ENCODE assay signal across 8 cellular contexts in genomic region chr19:40190891-40191835, GRCh38. TPM values are rescaled to one million over a fixed set of nuclear protein-coding genes. Genes with fewer than 3 reads are reported as not detected.
A peak's percentile ranks its signal among the peaks of the same experiment; 100 is the strongest.
DNase-seq lines count a peak whose midpoint lies in the region; ATAC-seq and TF ChIP-seq lines count a peak whose summit lies in the region.

TSS of gene MAP3K10 (plus strand) at chr19:40191426. CDS start at chr19:40192032, 606 bp downstream.

- H3K4me3 Mint-ChIP-seq in glutamatergic neuron (ENCODE audit: unreplicated experiment) (peak within 1 kb of the TSS; percentile 85), osteocyte (ENCODE audit: unreplicated experiment) (peak within 1 kb of the TSS; percentile 83)

- H3K9me3 Mint-ChIP-seq in glutamatergic neuron (ENCODE audit: unreplicated experiment) (peaks cover 5% of the 10 kb centered on the region), osteocyte (ENCODE audit: unreplicated experiment) (no peaks in the 10 kb centered on the region)

- H3K36me3 Mint-ChIP-seq in glutamatergic neuron (ENCODE audit: unreplicated experiment) (no peaks in the 10 kb centered on the region), osteocyte (ENCODE audit: unreplicated experiment) (no peaks in the 10 kb centered on the region)

- H3K4me1 Mint-ChIP-seq in glutamatergic neuron (ENCODE audit: low read depth, unreplicated experiment): no peaks in the 10 kb centered on the region
- H3K4me1 Mint-ChIP-seq in osteocyte (ENCODE audit: unreplicated experiment): peaks cover 20% of the 10 kb centered on the region

- ATAC-seq in GM21723 (IDR thresholded peaks at IDR 0.05; ENCODE audit: unreplicated experiment): peak; percentile 76

- peaks cover 5% of the 10 kb centered on the region for H3K4me1 ChIP-seq in thymus (ENCODE audit: control insufficient read depth, insufficient read depth, low read length)

- H3K36me3 ChIP-seq in KOPT-K1 (ENCODE audit: insufficient read depth, low read length) (no peaks in the 10 kb centered on the region), SK-N-MC (ENCODE audit: insufficient read depth, low read length) (no peaks in the 10 kb centered on the region), thymus (ENCODE audit: control insufficient read depth, insufficient read depth) (no peaks in the 10 kb centered on the region)

- H3K9me3 ChIP-seq in KOPT-K1 (ENCODE audit: insufficient read depth, low read length, poor library complexity, severe bottlenecking) (no peaks in the 10 kb centered on the region), SK-N-MC (ENCODE audit: low read depth, low read length) (no peaks in the 10 kb centered on the region), thymus (ENCODE audit: control insufficient read depth) (no peaks in the 10 kb centered on the region)

- H3K4me3 ChIP-seq in SK-N-MC: peak within 1 kb of the TSS; percentile 96
- peak within 1 kb of the TSS; percentile 82 for H3K4me3 ChIP-seq in thymus (ENCODE audit: low read length)

- under 1% methylated on average over 116 of the region's 116 CpGs for WGBS in thymus

- no peaks in the 10 kb centered on the region for H3K27me3 ChIP-seq in thymus (ENCODE audit: control insufficient read depth, insufficient read depth)

- DNase-seq in Daoy (ENCODE audit: low read depth) (peak; percentile 93), SK-N-MC (ENCODE audit: low read depth, low spot score) (no peak), glutamatergic neuron (peak; percentile 84), osteocyte (ENCODE audit: extremely low spot score, unreplicated experiment) (peak; percentile 88)
- peak; percentile 82 for DNase-seq in activated naive CD4-positive, alpha-beta T cell treated with anti-CD3 and anti-CD28 coated beads, Interleukin-2, amount 50 U/mL, for 16 hours

- no peaks in the 10 kb centered on the region for H3K27me3 Mint-ChIP-seq in glutamatergic neuron (ENCODE audit: unreplicated experiment)
- H3K27me3 Mint-ChIP-seq in osteocyte (ENCODE audit: unreplicated experiment): no peaks in the 10 kb centered on the region

- H3K27ac ChIP-seq in KOPT-K1 (ENCODE audit: low read depth, low read length, poor library complexity, severe bottlenecking) (peak within 1 kb of the TSS; percentile 59), SK-N-MC (peak within 1 kb of the TSS; percentile 76), thymus (ENCODE audit: low read depth) (peak within 1 kb of the TSS; percentile 87)

- no peak for TF ChIP-seq CTCF in glutamatergic neuron (IDR thresholded peaks at IDR 0.05; ENCODE audit: partially characterized antibody, unreplicated experiment)
- TF ChIP-seq CTCF in osteocyte (IDR thresholded peaks at IDR 0.05): no peak

- peak within 1 kb of the TSS; percentile 90 for H3K9ac ChIP-seq in SK-N-MC (ENCODE audit: insufficient read length)

- peak within 1 kb of the TSS; percentile 38 for H3K27ac Mint-ChIP-seq in glutamatergic neuron (ENCODE audit: unreplicated experiment)
- peak within 1 kb of the TSS; percentile 68 for H3K27ac Mint-ChIP-seq in osteocyte (ENCODE audit: unreplicated experiment)

RNA-seq across cellular contexts. Expression of gene MAP3K10, which starts in this region (rescaled TPM):
- total RNA-seq in Daoy (2014; rRNA removed; shearing (Covaris generic)): 10.0 and 10.9 TPM in 2 replicates
- total RNA-seq in glutamatergic neuron (ENCODE audit: unreplicated experiment): 66.9 TPM
- 23.6 and 24.2 TPM in 2 replicates for total RNA-seq in osteocyte
- 10.8 TPM for polyA plus RNA-seq in thymus
